ENCODE assay signal across 10 cellular contexts in the genomic region with DNA sequence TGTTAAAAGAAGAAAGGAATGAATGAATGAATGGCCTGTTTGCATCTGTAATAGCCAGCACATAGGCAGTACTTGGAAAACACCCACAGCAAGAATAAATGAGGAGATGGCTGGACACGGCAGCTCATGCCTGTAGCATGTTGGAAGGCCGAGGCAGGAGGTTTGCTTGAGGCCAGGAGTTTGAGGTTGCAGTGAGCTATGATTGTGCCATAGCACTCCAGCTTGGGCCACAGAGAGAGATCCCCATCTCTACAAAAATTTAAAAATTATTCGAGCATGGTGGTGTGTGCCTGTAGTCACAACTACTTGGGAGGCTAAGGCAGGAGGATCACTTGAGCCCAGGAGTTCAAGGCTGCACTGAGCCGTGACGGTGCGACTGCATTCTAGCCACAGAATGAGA. TPM values are rescaled to one million over a fixed set of nuclear protein-coding genes. Genes with fewer than 3 reads are reported as not detected.
DNase-seq lines count a peak whose midpoint lies in the region; ATAC-seq and TF ChIP-seq lines count a peak whose summit lies in the region.
"Had no signal": no experiment of that assay in that cellular context is flagged by ENCODE, and none has a peak within 500 bp of the region (broad histone marks: within the 10 kb centered on the region; RNA-seq: fewer than 3 reads in every experiment).

No MANE protein-coding gene starts in this region.

- TF ChIP-seq CTCF in HFFc6 (IDR thresholded peaks at IDR 0.05), result no peak

- CTCF ChIA-PET in HEK293T (lab: Yijun Ruan, JAX), result interaction anchor here (0.7 kb wide), 1 partner anchor 23 kb away, joined by 3 read pairs; no protein-coding TSS in a partner anchor

- H3K4me3 ChIP-seq in iPS-18a (ENCODE audit: low read length), result no peak overlapping the region
- H3K4me3 ChIP-seq: MG63, SK-N-MC had no signal

- no peaks in the 10 kb centered on the region for H3K36me3 ChIP-seq in iPS-18a (ENCODE audit: control insufficient read depth, low read depth, low read length)

- peak overlapping the region; percentile 98 for H3K27ac Mint-ChIP-seq in HFFc6
- H3K27ac Mint-ChIP-seq in activated T-helper 1 cell treated with anti-CD3 and anti-CD28 coated beads, Interleukin-12 subunit alpha, Interleukin-12 subunit beta, Interleukin-2, Interleukin-4 antibody, amounts not matched to agents 30 ng/mL and 10 ng/mL and 1 ng/mL, durations not matched to agents 14 hours and 24 hours and 36 hours, result peak overlapping the region; percentile 90
- peak overlapping the region; percentile 90 for H3K27ac Mint-ChIP-seq in stimulated activated effector memory CD8-positive, alpha-beta T cell treated with anti-CD3 and anti-CD28 coated beads, Interleukin-12 subunit alpha, Interleukin-12 subunit beta, amount 100 ng/mL, for 72 hours

- peaks cover 20% of the 10 kb centered on the region for H3K36me3 Mint-ChIP-seq in HFFc6 (ENCODE audit: low read depth)
- H3K36me3 Mint-ChIP-seq in activated T-helper 1 cell treated with anti-CD3 and anti-CD28 coated beads, Interleukin-12 subunit alpha, Interleukin-12 subunit beta, Interleukin-2, Interleukin-4 antibody, amounts not matched to agents 30 ng/mL and 10 ng/mL and 1 ng/mL, durations not matched to agents 14 hours and 24 hours and 36 hours (ENCODE audit: low read depth), result peaks cover 60% of the 10 kb centered on the region
- peaks cover 100% of the 10 kb centered on the region for H3K36me3 Mint-ChIP-seq in stimulated activated effector memory CD8-positive, alpha-beta T cell treated with anti-CD3 and anti-CD28 coated beads, Interleukin-12 subunit alpha, Interleukin-12 subunit beta, amount 100 ng/mL, for 72 hours
- H3K36me3 Mint-ChIP-seq: brain had no signal

- no peak for ATAC-seq in stimulated activated effector memory CD8-positive, alpha-beta T cell treated with anti-CD3 and anti-CD28 coated beads, Interleukin-12 subunit alpha, Interleukin-12 subunit beta, amount 100 ng/mL, for 72 hours

- no peaks in the 10 kb centered on the region for H3K27me3 ChIP-seq in iPS-18a (ENCODE audit: control insufficient read depth, insufficient read depth, low read length)
- H3K27me3 ChIP-seq: MG63 had no signal

- H3K4me1 Mint-ChIP-seq in HFFc6 (ENCODE audit: low read depth), result peaks cover 68% of the 10 kb centered on the region
- peaks cover 74% of the 10 kb centered on the region for H3K4me1 Mint-ChIP-seq in activated T-helper 1 cell treated with anti-CD3 and anti-CD28 coated beads, Interleukin-12 subunit alpha, Interleukin-12 subunit beta, Interleukin-2, Interleukin-4 antibody, amounts not matched to agents 30 ng/mL and 10 ng/mL and 1 ng/mL, durations not matched to agents 14 hours and 24 hours and 36 hours (ENCODE audit: low read depth)
- peaks cover 85% of the 10 kb centered on the region for H3K4me1 Mint-ChIP-seq in stimulated activated effector memory CD8-positive, alpha-beta T cell treated with anti-CD3 and anti-CD28 coated beads, Interleukin-12 subunit alpha, Interleukin-12 subunit beta, amount 100 ng/mL, for 72 hours

- H3K27ac ChIP-seq in iPS-18a (ENCODE audit: low read length), result peak overlapping the region; percentile 9
- H3K27ac ChIP-seq: SK-N-MC had no signal

- H3K4me3 Mint-ChIP-seq in HFFc6, result no peak overlapping the region
- peak overlapping the region; percentile 63 for H3K4me3 Mint-ChIP-seq in activated T-helper 1 cell treated with anti-CD3 and anti-CD28 coated beads, Interleukin-12 subunit alpha, Interleukin-12 subunit beta, Interleukin-2, Interleukin-4 antibody, amounts not matched to agents 30 ng/mL and 10 ng/mL and 1 ng/mL, durations not matched to agents 14 hours and 24 hours and 36 hours
- peak overlapping the region; percentile 61 for H3K4me3 Mint-ChIP-seq in stimulated activated effector memory CD8-positive, alpha-beta T cell treated with anti-CD3 and anti-CD28 coated beads, Interleukin-12 subunit alpha, Interleukin-12 subunit beta, amount 100 ng/mL, for 72 hours
- H3K4me3 Mint-ChIP-seq: brain had no signal

- peaks cover 31% of the 10 kb centered on the region for H3K4me1 ChIP-seq in iPS-18a (ENCODE audit: control insufficient read depth, low read depth, low read length)

- POLR2A ChIA-PET in HEK293T (lab: Yijun Ruan, JAX), result no interaction called here

- H3K9me3 ChIP-seq in iPS-18a (ENCODE audit: control insufficient read depth, low read depth, low read length), result no peaks in the 10 kb centered on the region

- H3K9ac ChIP-seq in iPS-18a (ENCODE audit: low read length), result no peak overlapping the region

- peaks cover 1% of the 10 kb centered on the region; the same call in 1 of the 2 replicates for H3K27me3 Mint-ChIP-seq in HFFc6 (ENCODE audit: insufficient read depth)
- no peaks in the 10 kb centered on the region for H3K27me3 Mint-ChIP-seq in activated T-helper 1 cell treated with anti-CD3 and anti-CD28 coated beads, Interleukin-12 subunit alpha, Interleukin-12 subunit beta, Interleukin-2, Interleukin-4 antibody, amounts not matched to agents 30 ng/mL and 10 ng/mL and 1 ng/mL, durations not matched to agents 14 hours and 24 hours and 36 hours (ENCODE audit: insufficient read depth)

- no peak for DNase-seq in HFFc6
- no peak for DNase-seq in activated T-helper 1 cell treated with anti-CD3 and anti-CD28 coated beads, Interleukin-12 subunit alpha, Interleukin-12 subunit beta, Interleukin-2, Interleukin-4 antibody, amounts not matched to agents 30 ng/mL and 10 ng/mL and 1 ng/mL, durations not matched to agents 14 hours and 24 hours and 36 hours (ENCODE audit: low spot score)
- DNase-seq in stimulated activated effector memory CD8-positive, alpha-beta T cell treated with anti-CD3 and anti-CD28 coated beads, Interleukin-12 subunit alpha, Interleukin-12 subunit beta, amount 100 ng/mL, for 72 hours (ENCODE audit: low spot score in 2 of 2), result no peak
- no peak for DNase-seq in NCI-H2107 treated with DMSO at 0.1 percent for 48 hours (lab: John Stamatoyannopoulos, UW; ENCODE audit: unreplicated experiment)
- no peak for DNase-seq in amniotic stem cell (lab: John Stamatoyannopoulos, UW)
- no peak for DNase-seq in HEK293T (ENCODE audit: extremely low spot score)

- H3K9me3 Mint-ChIP-seq in HFFc6, result no peaks in the 10 kb centered on the region
- no peaks in the 10 kb centered on the region for H3K9me3 Mint-ChIP-seq in activated T-helper 1 cell treated with anti-CD3 and anti-CD28 coated beads, Interleukin-12 subunit alpha, Interleukin-12 subunit beta, Interleukin-2, Interleukin-4 antibody, amounts not matched to agents 30 ng/mL and 10 ng/mL and 1 ng/mL, durations not matched to agents 14 hours and 24 hours and 36 hours
- H3K9me3 Mint-ChIP-seq in stimulated activated effector memory CD8-positive, alpha-beta T cell treated with anti-CD3 and anti-CD28 coated beads, Interleukin-12 subunit alpha, Interleukin-12 subunit beta, amount 100 ng/mL, for 72 hours, result no peaks in the 10 kb centered on the region

- intact Hi-C loops in activated T-helper 1 cell treated with anti-CD3 and anti-CD28 coated beads, Interleukin-12 subunit alpha, Interleukin-12 subunit beta, Interleukin-2, Interleukin-4 antibody, amounts not matched to agents 30 ng/mL and 10 ng/mL and 1 ng/mL, durations not matched to agents 14 hours and 24 hours and 36 hours (cut with micrococcal nuclease), result loop anchor here (10.0 kb wide), 1 partner anchor 409 kb away; no protein-coding TSS in a partner anchor

TF ChIP-seq in HEK293T, 16 proteins besides CTCF, POLR2A, EP300 and RAD21:
- TF ChIP-seq BHLHE40 (IDR thresholded peaks at IDR 0.05; ENCODE audit: borderline replicate concordance) (no peak), FOXA1 (IDR thresholded peaks at IDR 0.05) (no peak), FOXK2 (IDR thresholded peaks at IDR 0.05) (no peak), ELF4 (IDR thresholded peaks at IDR 0.05) (no peak), SP1 (IDR thresholded peaks at IDR 0.05) (no peak), FOXM1 (IDR thresholded peaks at IDR 0.05; ENCODE audit: borderline replicate concordance) (no peak), SUZ12 (IDR thresholded peaks at IDR 0.05) (no peak), L3MBTL2 (conservative IDR thresholded peaks at IDR 0.05) (no peak), NFRKB (IDR thresholded peaks at IDR 0.05) (no peak), ZNF384 (IDR thresholded peaks at IDR 0.05) (no peak), CTBP1 (IDR thresholded peaks at IDR 0.05; ENCODE audit: borderline replicate concordance) (no peak)
- TF ChIP-seq, protein P1, sequence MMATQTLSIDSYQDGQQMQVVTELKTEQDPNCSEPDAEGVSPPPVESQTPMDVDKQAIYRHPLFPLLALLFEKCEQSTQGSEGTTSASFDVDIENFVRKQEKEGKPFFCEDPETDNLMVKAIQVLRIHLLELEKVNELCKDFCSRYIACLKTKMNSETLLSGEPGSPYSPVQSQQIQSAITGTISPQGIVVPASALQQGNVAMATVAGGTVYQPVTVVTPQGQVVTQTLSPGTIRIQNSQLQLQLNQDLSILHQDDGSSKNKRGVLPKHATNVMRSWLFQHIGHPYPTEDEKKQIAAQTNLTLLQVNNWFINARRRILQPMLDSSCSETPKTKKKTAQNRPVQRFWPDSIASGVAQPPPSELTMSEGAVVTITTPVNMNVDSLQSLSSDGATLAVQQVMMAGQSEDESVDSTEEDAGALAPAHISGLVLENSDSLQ (IDR thresholded peaks at IDR 0.05), result no peak

RNA-seq across cellular contexts. Expression of gene IL4R, which starts 12.5 kb away (rescaled TPM):
- 10 to 100 TPM; 20.0 to 27.0 (median 23.2) TPM for total RNA-seq in HFFc6 (2021; fragmentation: NEBNext Ultra II Directional; extraction: Animal tissue kit (Norgen Biotek cat#: 25700))
- total RNA-seq in activated T-helper 1 cell treated with anti-CD3 and anti-CD28 coated beads, Interleukin-12 subunit alpha, Interleukin-12 subunit beta, Interleukin-2, Interleukin-4 antibody, amounts not matched to agents 30 ng/mL and 10 ng/mL and 1 ng/mL, durations not matched to agents 14 hours and 24 hours and 36 hours, result 288 and 320 TPM in 2 replicates

RNA-seq across cellular contexts. Expression of gene NSMCE1, which starts 57.7 kb away (rescaled TPM):
- total RNA-seq in HFFc6 (2021; fragmentation: NEBNext Ultra II Directional; extraction: Animal tissue kit (Norgen Biotek cat#: 25700)), result 10 to 100 TPM; 63.6 to 71.3 (median 66.5) TPM
- total RNA-seq in activated T-helper 1 cell treated with anti-CD3 and anti-CD28 coated beads, Interleukin-12 subunit alpha, Interleukin-12 subunit beta, Interleukin-2, Interleukin-4 antibody, amounts not matched to agents 30 ng/mL and 10 ng/mL and 1 ng/mL, durations not matched to agents 14 hours and 24 hours and 36 hours, result 128 and 134 TPM in 2 replicates

Comparison
In these comparisons a context has a peak if more than half of its experiments do, and no peak if none do; other contexts are left out.
1. RNA of gene IL4R, which starts 12.5 kb away (total RNA-seq): 288 to 320 TPM in activated T-helper 1 cell treated with anti-CD3 and anti-CD28 coated beads, Interleukin-12 subunit alpha, Interleukin-12 subunit beta, Interleukin-2, Interleukin-4 antibody, amounts not matched to agents 30 ng/mL and 10 ng/mL and 1 ng/mL, durations not matched to agents 14 hours and 24 hours and 36 hours; 20.0 to 27.0 TPM in HFFc6; every median in the first group is over 10 times any median in the second.
2. Peak in every context shown above with its lines, with median percentiles within 50 percentile points of each other: H3K27ac Mint-ChIP-seq.